ENCODE assay signal across 19 cellular contexts in the genomic region with DNA sequence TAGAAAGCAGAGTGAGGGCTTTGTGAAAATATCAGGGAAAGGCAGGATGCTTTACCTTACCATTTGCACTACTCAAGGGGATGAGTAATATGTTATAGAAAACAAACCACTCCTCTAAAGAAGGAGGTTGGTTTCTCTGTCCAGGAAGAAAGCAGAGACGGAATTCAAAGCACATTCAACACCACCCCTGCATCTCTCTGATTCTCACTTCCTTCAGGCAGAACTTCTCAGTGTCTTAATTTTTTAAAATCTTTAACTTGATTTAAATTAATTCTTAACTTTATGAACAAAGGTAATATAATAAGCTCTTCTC.
DNase-seq lines count a peak whose midpoint lies in the region; ATAC-seq and TF ChIP-seq lines count a peak whose summit lies in the region.
"Had no signal": no experiment of that assay in that cellular context is flagged by ENCODE, and none has a peak within 500 bp of the region (broad histone marks: within the 10 kb centered on the region; RNA-seq: fewer than 3 reads in every experiment).

No MANE protein-coding gene starts in this region.

- H4K20me1 ChIP-seq in PC-3 (ENCODE audit: low read length) = no peaks in the 10 kb centered on the region

- no peak overlapping the region for H3K9ac ChIP-seq in PC-3 (ENCODE audit: low read length)
- H3K9ac ChIP-seq: GM23248 had no signal

- H3K9me2 ChIP-seq in PC-3 (replicated peaks; ENCODE audit: low read length) = no peaks in the 10 kb centered on the region

- H3F3A ChIP-seq in PC-3 (ENCODE audit: low read length, unreplicated experiment) = no peaks in the 10 kb centered on the region

- H3K4me3 ChIP-seq in PC-3 (ENCODE audit: low read length) (no peak overlapping the region), epithelial cell of esophagus (ENCODE audit: low read length) (no peak overlapping the region)
- no peak overlapping the region for H3K4me3 ChIP-seq in effector memory CD4-positive, alpha-beta T cell (ENCODE audit: insufficient read depth, low read depth, low read length, poor library complexity, severe bottlenecking)
- H3K4me3 ChIP-seq: GM23248 had no signal

- peaks cover 98% of the 10 kb centered on the region for H3K27me3 ChIP-seq in PC-3 (ENCODE audit: low read length)
- H3K27me3 ChIP-seq in effector memory CD4-positive, alpha-beta T cell (replicated peaks; ENCODE audit: control insufficient read depth, insufficient read depth, low read length, poor library complexity, severe bottlenecking) = peaks cover 35% of the 10 kb centered on the region

- H3K4me2 ChIP-seq in PC-3 (ENCODE audit: low read length) = no peak overlapping the region

- TF ChIP-seq CTCF in PC-3 (conservative IDR thresholded peaks at IDR 0.05; ENCODE audit: low read depth, low read length) (no peak), epithelial cell of esophagus (IDR thresholded peaks at IDR 0.05; ENCODE audit: insufficient read depth, low read depth, low read length, missing control alignments) (no peak), GM20000 (IDR thresholded peaks at IDR 0.05; ENCODE audit: extremely low read depth, missing control alignments) (no peak)

- no peak overlapping the region for H2AFZ ChIP-seq in PC-3 (ENCODE audit: low read length)
- H2AFZ ChIP-seq: GM23248 had no signal

- no peaks in the 10 kb centered on the region for H3K9me3 ChIP-seq in PC-3 (ENCODE audit: low read length)
- no peaks in the 10 kb centered on the region for H3K9me3 ChIP-seq in effector memory CD4-positive, alpha-beta T cell (ENCODE audit: control insufficient read depth, low read length)
- H3K9me3 ChIP-seq: BE2C had no signal

- H3K4me1 ChIP-seq in PC-3 (ENCODE audit: insufficient read depth, low read length) = no peaks in the 10 kb centered on the region
- H3K4me1 ChIP-seq in effector memory CD4-positive, alpha-beta T cell (ENCODE audit: control insufficient read depth, insufficient read depth, low read length, poor library complexity, severe bottlenecking) = no peaks in the 10 kb centered on the region
- H3K4me1 ChIP-seq: BE2C had no signal

- H3K27ac ChIP-seq in PC-3 (ENCODE audit: low read length) = no peak overlapping the region
- no peak overlapping the region for H3K27ac ChIP-seq in effector memory CD4-positive, alpha-beta T cell (ENCODE audit: insufficient read depth, low read length, poor library complexity, severe bottlenecking)
- H3K27ac ChIP-seq: GM23248 had no signal

- intact Hi-C loops in PC-3 (cut with micrococcal nuclease) = no loop called here

- peak; percentile 33; the same call in 1 of the 2 replicates for ATAC-seq in PC-3

- DNase-seq in ELR (ENCODE audit: low read depth) = peak; percentile 35
- DNase-seq in PC-3 = peak; percentile 7
- DNase-seq in epithelial cell of esophagus (ENCODE audit: low read depth) = peak; percentile 39
- DNase-seq in effector memory CD4-positive, alpha-beta T cell = no peak
- no peak for DNase-seq in RPMI8226
- DNase-seq in GM20000 (ENCODE audit: low spot score) = no peak
- DNase-seq: BE2C; C1 segment of cervical spinal cord; CD4-positive, CD25-positive, alpha-beta regulatory T cell; CD8-positive, alpha-beta memory T cell; COR-L47; DMS 273 treated with DMSO at 0.1 percent for 48 hours; DMS53; DND-41; GDM1; GM23248; HCEC 1CT; HFFc6; KG1 had no signal

- no peaks in the 10 kb centered on the region for H3K79me2 ChIP-seq in PC-3 (ENCODE audit: low read length)

- POLR2A ChIA-PET in PC-3 (lab: Charles Lee; ENCODE audit: unreplicated experiment) = no interaction called here

- no peaks in the 10 kb centered on the region for H3K36me3 ChIP-seq in PC-3 (ENCODE audit: low read depth, low read length)
- no peaks in the 10 kb centered on the region for H3K36me3 ChIP-seq in effector memory CD4-positive, alpha-beta T cell (ENCODE audit: control insufficient read depth, insufficient read depth, low read length)
- H3K36me3 ChIP-seq: BE2C had no signal

- CTCF ChIA-PET in PC-3 (lab: Charles Lee) = no interaction called here

- no TSS peak for BruUV-seq in PC-3 (replicated peaks; lab: Mats Ljungman, UMichigan)

Comparison
In these comparisons a context has a peak if more than half of its experiments do, and no peak if none do; other contexts are left out.
1. DNase-seq: peak in ELR (single experiment), PC-3 (single experiment) and epithelial cell of esophagus (single experiment); none in effector memory CD4-positive, alpha-beta T cell (0 of 3), RPMI8226 (single experiment) and GM20000 (single experiment).